In genomic region chr17:51153210-51154072, GRCh38 we compare ENCODE assay signal across 8 cellular contexts. TPM values are rescaled to one million over a fixed set of nuclear protein-coding genes. Genes with fewer than 3 reads are reported as not detected.
A peak's percentile ranks its signal among the peaks of the same experiment; 100 is the strongest.
DNase-seq lines count a peak whose midpoint lies in the region; TF ChIP-seq lines count a peak whose summit lies in the region.

Gene NME1 (plus strand): TSS chr17:51153559. CDS start chr17:51155655, 2,096 bp downstream.

- no peaks in the 10 kb centered on the region for H3K9me3 Mint-ChIP-seq in activated naive CD4-positive, alpha-beta T cell treated with anti-CD3 and anti-CD28 coated beads for 36 hours

- intact Hi-C loops in activated naive CD4-positive, alpha-beta T cell treated with anti-CD3 and anti-CD28 coated beads for 36 hours (cut with micrococcal nuclease) = loop anchor here (1.0 to 10.0 kb wide), 13 partner anchors 13 to 609 kb away; partner anchors contain the start of genes ANKRD40, MBTD1, NME2 and SPATA20

- peaks cover 27% of the 10 kb centered on the region for H3K4me1 Mint-ChIP-seq in activated naive CD4-positive, alpha-beta T cell treated with anti-CD3 and anti-CD28 coated beads for 36 hours (ENCODE audit: low read depth)

- CTCF ChIA-PET in activated naive CD4-positive, alpha-beta T cell treated with anti-CD3 and anti-CD28 coated beads for 36 hours (lab: Charles Lee) = interaction anchor here (0.6 to 2.9 kb wide), 29 partner anchors 9 to 374 kb away, joined by 3 to 49 read pairs (median 4); partner anchors contain the start of genes NME2 and SPAG9

- H3K27ac ChIP-seq in temporal lobe (ENCODE audit: low read depth, low read length) = peak within 1 kb of the TSS; percentile 95

- peaks cover 28% of the 10 kb centered on the region for H3K36me3 Mint-ChIP-seq in activated naive CD4-positive, alpha-beta T cell treated with anti-CD3 and anti-CD28 coated beads for 36 hours (ENCODE audit: low read depth)

- TF ChIP-seq CTCF in HFF-Myc (IDR thresholded peaks at IDR 0.05; ENCODE audit: low read depth, low read length, missing control alignments) = peak; percentile 87

- H3K27ac Mint-ChIP-seq in activated naive CD4-positive, alpha-beta T cell treated with anti-CD3 and anti-CD28 coated beads for 36 hours = no peak within 1 kb of the TSS

- no peak within 1 kb of the TSS for H3K4me3 Mint-ChIP-seq in activated naive CD4-positive, alpha-beta T cell treated with anti-CD3 and anti-CD28 coated beads for 36 hours

- H3K4me3 ChIP-seq in GM08714 (ENCODE audit: low read length) = peak within 1 kb of the TSS; percentile 97
- peak within 1 kb of the TSS; percentile 98 for H3K4me3 ChIP-seq in HFF-Myc (replicated peaks; ENCODE audit: low read depth, low read length)

- no peaks in the 10 kb centered on the region for H3K27me3 Mint-ChIP-seq in activated naive CD4-positive, alpha-beta T cell treated with anti-CD3 and anti-CD28 coated beads for 36 hours (ENCODE audit: low read depth)

- DNase-seq in HFF-Myc (ENCODE audit: extremely low read depth, low read depth) (peak; percentile 100), MV-4-11 (lab: John Stamatoyannopoulos, UW) (peak; percentile 100), SK-MEL-5 (ENCODE audit: low read depth, low spot score) (peak; percentile 99), globus pallidus (ENCODE audit: low spot score) (peak; percentile 100), nucleus accumbens (lab: John Stamatoyannopoulos, UW) (peak; percentile 78 to 99 (median 97))
- DNase-seq in activated naive CD4-positive, alpha-beta T cell treated with anti-CD3 and anti-CD28 coated beads for 36 hours = peak; percentile 99

- in situ Hi-C loops in SK-MEL-5 (cut with HindIII; ENCODE audit: low pct_unique_long_range_greater_than_20kb, low sequenced_read_pairs) = no loop called here

RNA-seq across cellular contexts. Expression of gene NME1, which starts in this region (rescaled TPM):
- total RNA-seq in SK-MEL-5 (2014; rRNA removed; shearing (Covaris generic)) = 415 and 458 TPM in 2 replicates
- 285 and 336 TPM in 2 replicates for polyA plus RNA-seq in SK-MEL-5 (2015; cell fraction: cytosol; rRNA removed)
- polyA plus RNA-seq in SK-MEL-5 (2015; cell fraction: nucleus; rRNA removed) = 40.9 and 69.8 TPM in 2 replicates
- 100 to 1,000 TPM; 259 to 263 TPM for total RNA-seq in activated naive CD4-positive, alpha-beta T cell treated with anti-CD3 and anti-CD28 coated beads for 36 hours
- 37.6 TPM for total RNA-seq in temporal lobe

Comparison
In these comparisons a context has a peak if more than half of its experiments do, and no peak if none do; other contexts are left out.
1. Peak in every context shown above with its lines: DNase-seq, H3K4me3 ChIP-seq and H3K27ac ChIP-seq.